Comparison of ENCODE assay signal across 24 cellular contexts in genomic region chr2:68171146-68171545, GRCh38.
"Had no signal": no experiment of that assay in that cellular context is flagged by ENCODE, and none has a peak within 500 bp of the region (broad histone marks: within the 10 kb centered on the region; RNA-seq: fewer than 3 reads in every experiment).

No MANE protein-coding gene starts in this region.

- DNase-seq: natural killer cell; nucleus accumbens; pancreas; retina; right lobe of liver; sigmoid colon; small intestine; stimulated activated CD4-positive, alpha-beta T cell treated with anti-CD3 and anti-CD28 coated beads, Interleukin-15, amount 100 ng/mL, for 24 hours; stimulated activated CD4-positive, alpha-beta T cell treated with anti-CD3 and anti-CD28 coated beads, Interleukin-2, amount 100 ng/mL, for 24 hours; stimulated activated CD4-positive, alpha-beta T cell treated with anti-CD3 and anti-CD28 coated beads, Interleukin-2, amount 100 ng/mL, for 48 hours; stimulated activated CD4-positive, alpha-beta T cell treated with anti-CD3 and anti-CD28 coated beads, Interleukin-4, amount 100 ng/mL, for 24 hours; stimulated activated naive B cell treated with anti-CD40 and anti-IgM and Interleukin-4, amounts not matched to agents 10 μg/mL and 1 μg/mL and 100 μg/mL, for 72 hours; stimulated activated naive CD4-positive, alpha-beta T cell treated with Interleukin-2 at 50 U/mL for 16 hours; stomach; thyroid gland; trophoblast cell; upper lobe of left lung had no signal

- H3K27me3 ChIP-seq: neural progenitor cell, pancreas, right atrium auricular region, right lobe of liver, sigmoid colon, stomach, thyroid gland, tibial nerve, upper lobe of left lung, vagina had no signal

- H3K9me3 ChIP-seq: pancreas, prostate gland, right atrium auricular region, right lobe of liver, sigmoid colon, stomach, thoracic aorta, thyroid gland, tibial nerve, upper lobe of left lung, vagina had no signal

- H3K36me3 ChIP-seq: neural progenitor cell, prostate gland, thoracic aorta had no signal

- H3K4me2 ChIP-seq: neural progenitor cell had no signal

- H3K9ac ChIP-seq: neural progenitor cell had no signal

- H3K4me3 ChIP-seq: neural progenitor cell, pancreas, prostate gland, right atrium auricular region, right lobe of liver, sigmoid colon, stomach, thoracic aorta, thyroid gland, tibial nerve, upper lobe of left lung, vagina had no signal

- H3K4me1 ChIP-seq: neural progenitor cell, pancreas, prostate gland, right atrium auricular region, right lobe of liver, sigmoid colon, stomach, thyroid gland, tibial nerve, upper lobe of left lung, vagina had no signal

- ATAC-seq: natural killer cell; pancreas; right lobe of liver; stimulated activated effector memory CD8-positive, alpha-beta T cell treated with anti-CD3 and anti-CD28 coated beads, Interleukin-12 subunit alpha, Interleukin-12 subunit beta, amount 100 ng/mL, for 72 hours; stimulated activated naive B cell treated with anti-CD40 and anti-IgM and Interleukin-4, amounts not matched to agents 10 μg/mL and 1 μg/mL and 100 μg/mL, for 72 hours had no signal

- H3K27ac ChIP-seq: neural progenitor cell, pancreas, prostate gland, right atrium auricular region, right lobe of liver, sigmoid colon, stomach, thoracic aorta, thyroid gland, tibial nerve, upper lobe of left lung, vagina had no signal
